27 cellular contexts compared by ENCODE assay signal in genomic region chr20:6558361-6558760, GRCh38.
DNase-seq lines count a peak whose midpoint lies in the region; ATAC-seq and TF ChIP-seq lines count a peak whose summit lies in the region.
"Had no signal": no experiment of that assay in that cellular context is flagged by ENCODE, and none has a peak within 500 bp of the region (broad histone marks: within the 10 kb centered on the region; RNA-seq: fewer than 3 reads in every experiment).

No MANE protein-coding gene starts in this region.

- no peak overlapping the region for H2AFZ ChIP-seq in IMR-90 (replicated peaks; ENCODE audit: low read length, poor library complexity)
- peak overlapping the region; percentile 27 for H2AFZ ChIP-seq in mammary epithelial cell (ENCODE audit: low read depth, low read length)
- H2AFZ ChIP-seq in hepatocyte: no peak overlapping the region
- H2AFZ ChIP-seq: GM23248 had no signal

- no peak overlapping the region for H4K5ac ChIP-seq in IMR-90 (ENCODE audit: low read depth, low read length)

- H2BK20ac ChIP-seq in IMR-90 (ENCODE audit: low read depth, low read length): 0 out of 2 replicates have a peak overlapping the region, but pooled peaks have one; percentile 10

- in situ Hi-C loops in IMR-90 (cut with MboI; ENCODE audit: low sequenced_read_pairs) (no loop called here), mammary epithelial cell (cut with MboI; ENCODE audit: low sequenced_read_pairs in 2 of 2) (no loop called here)

- H3K9me3 Mint-ChIP-seq in Caco-2 (ENCODE audit: unreplicated experiment): no peaks in the 10 kb centered on the region
- H3K9me3 Mint-ChIP-seq in activated naive CD8-positive, alpha-beta T cell treated with anti-CD3 and anti-CD28 coated beads for 36 hours: peaks cover 4% of the 10 kb centered on the region
- H3K9me3 Mint-ChIP-seq: type B pancreatic cell had no signal

- CTCF ChIA-PET in Caco-2 (lab: Charles Lee): interaction anchor here (1.0 to 1.1 kb wide), 3 partner anchors 78 to 293 kb away, joined by 4 to 9 read pairs (median 7); no protein-coding TSS in a partner anchor
- CTCF ChIA-PET in IMR-90 (lab: Yijun Ruan, JAX): no interaction called here
- CTCF ChIA-PET in mammary epithelial cell (lab: Charles Lee; ENCODE audit: low non-redundant PET): no interaction called here
- CTCF ChIA-PET in A673 (lab: Charles Lee): no interaction called here

- no peak overlapping the region for H3K27ac ChIP-seq in IMR-90 (ENCODE audit: insufficient read depth, low read length)
- no peak overlapping the region for H3K27ac ChIP-seq in mammary epithelial cell (ENCODE audit: insufficient read depth, low read depth, low read length)
- no peak overlapping the region for H3K27ac ChIP-seq in hepatocyte
- H3K27ac ChIP-seq in A673 (ENCODE audit: low read depth, low read length, poor library complexity, severe bottlenecking): no peak overlapping the region
- H3K27ac ChIP-seq: adrenal gland, esophagus squamous epithelium, GM23248, neutrophil, spleen had no signal

- no peak overlapping the region for H4K91ac ChIP-seq in IMR-90 (ENCODE audit: insufficient read depth, low read depth, low read length)

- H2AK9ac ChIP-seq in IMR-90 (replicated peaks; ENCODE audit: low read depth, low read length, poor library complexity): no peak overlapping the region

- no peak overlapping the region for H2BK15ac ChIP-seq in IMR-90 (ENCODE audit: low read depth, low read length)

- no peak overlapping the region for H3K56ac ChIP-seq in IMR-90 (ENCODE audit: extremely low read depth, insufficient read depth, low read length)

- ATAC-seq in IMR-90 (ENCODE audit: low read depth): no peak
- ATAC-seq: GM12878, Panc1 had no signal

- no peak overlapping the region for H3K4ac ChIP-seq in IMR-90 (ENCODE audit: low read depth, low read length)

- H3K27ac Mint-ChIP-seq in Caco-2 (ENCODE audit: unreplicated experiment): no peak overlapping the region
- no peak overlapping the region for H3K27ac Mint-ChIP-seq in activated naive CD8-positive, alpha-beta T cell treated with anti-CD3 and anti-CD28 coated beads for 36 hours
- H3K27ac Mint-ChIP-seq: CD4-positive, CD25-positive, alpha-beta regulatory T cell; type B pancreatic cell had no signal

- H3K14ac ChIP-seq in IMR-90 (replicated peaks; ENCODE audit: low read depth, low read length): no peak overlapping the region

- DNase-seq in Caco-2: peak in 1 of 2 experiments; percentile 25
- no peak for DNase-seq in IMR-90
- peak; percentile 32 for DNase-seq in mammary epithelial cell
- no peak for DNase-seq in hepatocyte (ENCODE audit: low spot score)
- no peak for DNase-seq in A673 (ENCODE audit: low spot score)
- DNase-seq in activated naive CD8-positive, alpha-beta T cell treated with anti-CD3 and anti-CD28 coated beads for 36 hours: no peak
- no peak for DNase-seq in medulla oblongata (ENCODE audit: extremely low spot score)
- no peak for DNase-seq in NCI-H1048 (lab: John Stamatoyannopoulos, UW)
- DNase-seq: activated CD4-positive, alpha-beta T cell treated with anti-CD3 and anti-CD28 coated beads, Interleukin-2, amount 50 U/mL, for 4 hours; activated CD8-positive, alpha-beta memory T cell treated with anti-CD3 and anti-CD28 coated beads, Interleukin-2, amount 50 U/mL, for 48 hours; activated effector memory CD4-positive, alpha-beta T cell treated with Interleukin-2 at 50 U/mL for 16 hours; adrenal gland; CD4-positive, CD25-positive, alpha-beta regulatory T cell; central memory CD4-positive, alpha-beta T cell; esophagus squamous epithelium; glutamatergic neuron; GM23248; Kasumi-1; NCI-H1105 treated with DMSO at 0.1 percent for 48 hours; NCI-H2171 treated with DMSO at 0.1 percent for 48 hours; NCI-H526 treated with DMSO at 0.1 percent for 48 hours; SK-N-SH; spleen had no signal

- no peaks in the 10 kb centered on the region for H3K9me2 ChIP-seq in hepatocyte (replicated peaks; ENCODE audit: insufficient read depth)
- H3K9me2 ChIP-seq: SK-N-SH had no signal

- TF ChIP-seq RAD21 in IMR-90 (IDR thresholded peaks at IDR 0.05; ENCODE audit: low read length): no peak

- no peak overlapping the region for H4K8ac ChIP-seq in IMR-90 (ENCODE audit: low read depth in 2 of 2, low read length in 2 of 2)

- TF ChIP-seq CTCF in Caco-2 (IDR thresholded peaks at IDR 0.05; ENCODE audit: insufficient read depth in 1 of 2, low read depth in 1 of 2, low read length in 1 of 2, severe bottlenecking in 1 of 2, unreplicated experiment in 1 of 2) (peak; percentile 20 to 54), IMR-90 (conservative IDR thresholded peaks at IDR 0.05; ENCODE audit: low read depth, low read length) (no peak), mammary epithelial cell (conservative IDR thresholded peaks at IDR 0.05 in 1 of 2, IDR thresholded peaks at IDR 0.05 in 1 of 2; ENCODE audit: extremely low read depth in 1 of 2, insufficient read depth in 1 of 2, low read depth in 1 of 2, low read length in 2 of 2) (peak in 1 of 2 donors; percentile 23), hepatocyte (IDR thresholded peaks at IDR 0.05; ENCODE audit: poor library complexity) (peak; percentile 12), A673 (conservative IDR thresholded peaks at IDR 0.05; ENCODE audit: low read depth, low read length) (no peak)

- H3K36me3 Mint-ChIP-seq in Caco-2 (ENCODE audit: insufficient read depth, unreplicated experiment): no peaks in the 10 kb centered on the region
- H3K36me3 Mint-ChIP-seq in activated naive CD8-positive, alpha-beta T cell treated with anti-CD3 and anti-CD28 coated beads for 36 hours: no peaks in the 10 kb centered on the region
- H3K36me3 Mint-ChIP-seq: CD4-positive, CD25-positive, alpha-beta regulatory T cell; type B pancreatic cell had no signal

- no peak overlapping the region for H2BK5ac ChIP-seq in IMR-90 (ENCODE audit: low read depth, low read length, poor library complexity, severe bottlenecking)

- no peak for TF ChIP-seq POLR2A in IMR-90 (IDR thresholded peaks at IDR 0.05; ENCODE audit: low read depth, low read length)

- no peak overlapping the region for H3K23ac ChIP-seq in IMR-90 (ENCODE audit: low read depth, low read length)

- H4K20me1 ChIP-seq in IMR-90 (ENCODE audit: insufficient read depth, low read length): no peaks in the 10 kb centered on the region
- no peaks in the 10 kb centered on the region for H4K20me1 ChIP-seq in mammary epithelial cell (ENCODE audit: insufficient read depth, low read length)
- no peaks in the 10 kb centered on the region for H4K20me1 ChIP-seq in hepatocyte (ENCODE audit: insufficient read depth, poor library complexity, severe bottlenecking)

- BruUV-seq in Caco-2 (replicated peaks; lab: Mats Ljungman, UMichigan): no TSS peak
- BruUV-seq in IMR-90 (replicated peaks; lab: Mats Ljungman, UMichigan): no TSS peak
- no TSS peak for BruUV-seq in mammary epithelial cell (replicated peaks; lab: Mats Ljungman, UMichigan)
- BruUV-seq in A673 (replicated peaks; lab: Mats Ljungman, UMichigan): no TSS peak

- POLR2A ChIA-PET in Caco-2 (lab: Charles Lee) (no interaction called here), IMR-90 (lab: Charles Lee; ENCODE audit: unreplicated experiment) (no interaction called here), A673 (lab: Charles Lee; ENCODE audit: low non-redundant PET) (no interaction called here)

- no peak overlapping the region for H2AK5ac ChIP-seq in IMR-90 (ENCODE audit: low read depth, low read length)

- H3K9ac ChIP-seq in IMR-90 (ENCODE audit: low read depth, low read length) (no peak overlapping the region), mammary epithelial cell (ENCODE audit: insufficient read depth, low read length) (no peak overlapping the region)
- H3K9ac ChIP-seq: GM23248, SK-N-SH had no signal

- H3K9me3 ChIP-seq in Caco-2 (no peaks in the 10 kb centered on the region), IMR-90 (ENCODE audit: control insufficient read depth, insufficient read depth, low read length) (no peaks in the 10 kb centered on the region), mammary epithelial cell (replicated peaks; ENCODE audit: insufficient read depth, low read length) (no peaks in the 10 kb centered on the region), hepatocyte (ENCODE audit: low read depth) (no peaks in the 10 kb centered on the region), A673 (ENCODE audit: low read depth, low read length, poor library complexity, severe bottlenecking) (no peaks in the 10 kb centered on the region)
- H3K9me3 ChIP-seq: adrenal gland, esophagus squamous epithelium, neutrophil, SK-N-SH, spleen had no signal

- no peaks in the 10 kb centered on the region for H3K27me3 ChIP-seq in Caco-2 (replicated peaks; ENCODE audit: control insufficient read depth, insufficient read depth, low read length)
- H3K27me3 ChIP-seq in IMR-90 (ENCODE audit: control insufficient read depth, insufficient read depth, low read length): no peaks in the 10 kb centered on the region
- no peaks in the 10 kb centered on the region for H3K27me3 ChIP-seq in mammary epithelial cell (ENCODE audit: insufficient read depth, low read length)
- no peaks in the 10 kb centered on the region for H3K27me3 ChIP-seq in hepatocyte
- no peaks in the 10 kb centered on the region for H3K27me3 ChIP-seq in A673 (replicated peaks; ENCODE audit: insufficient read depth, low read depth, low read length, poor library complexity)
- H3K27me3 ChIP-seq: adrenal gland, esophagus squamous epithelium, neutrophil, spleen had no signal

- H3K4me3 ChIP-seq in Caco-2 (ENCODE audit: low read depth, low read length) (no peak overlapping the region), IMR-90 (ENCODE audit: insufficient read depth, low read depth, low read length) (no peak overlapping the region), mammary epithelial cell (replicated peaks in 1 of 3; ENCODE audit: insufficient read depth in 1 of 3, low read depth in 2 of 3, low read length in 3 of 3) (no peak overlapping the region), hepatocyte (no peak overlapping the region), A673 (ENCODE audit: low read depth, low read length, poor library complexity, severe bottlenecking) (no peak overlapping the region)
- H3K4me3 ChIP-seq: adrenal gland, esophagus squamous epithelium, GM12878, GM23248, spleen had no signal

- intact Hi-C loops in Caco-2 (cut with micrococcal nuclease; ENCODE audit: unreplicated experiment): loop anchor here (1.0 kb wide), 1 partner anchor 78 kb away; no protein-coding TSS in a partner anchor
- intact Hi-C loops in IMR-90 (cut with micrococcal nuclease): no loop called here
- intact Hi-C loops in mammary epithelial cell (cut with micrococcal nuclease): no loop called here
- intact Hi-C loops in A673 (cut with micrococcal nuclease; ENCODE audit: unreplicated experiment): no loop called here

- no peak overlapping the region for H3K4me3 Mint-ChIP-seq in Caco-2 (ENCODE audit: unreplicated experiment)
- no peak overlapping the region for H3K4me3 Mint-ChIP-seq in activated naive CD8-positive, alpha-beta T cell treated with anti-CD3 and anti-CD28 coated beads for 36 hours
- H3K4me3 Mint-ChIP-seq: CD4-positive, CD25-positive, alpha-beta regulatory T cell; type B pancreatic cell had no signal

- H3K79me2 ChIP-seq in mammary epithelial cell (ENCODE audit: insufficient read depth, low read length) (no peaks in the 10 kb centered on the region), hepatocyte (no peaks in the 10 kb centered on the region)

- dilution Hi-C loops in IMR-90 (cut with HindIII; ENCODE audit: low sequenced_read_pairs, unreplicated experiment) (no loop called here), mammary epithelial cell (cut with HindIII; ENCODE audit: low sequenced_read_pairs) (no loop called here)

- H3K79me1 ChIP-seq in IMR-90 (ENCODE audit: low read depth in 1 of 2, low read length in 2 of 2): no peaks in the 10 kb centered on the region

- H3K4me1 Mint-ChIP-seq in Caco-2 (ENCODE audit: low read depth, unreplicated experiment): no peaks in the 10 kb centered on the region
- H3K4me1 Mint-ChIP-seq in activated naive CD8-positive, alpha-beta T cell treated with anti-CD3 and anti-CD28 coated beads for 36 hours: no peaks in the 10 kb centered on the region
- H3K4me1 Mint-ChIP-seq: CD4-positive, CD25-positive, alpha-beta regulatory T cell had no signal

- 0 out of 2 replicates have a peak, but pooled peaks cover 9% of the 10 kb centered on the region for H3K9me1 ChIP-seq in IMR-90 (ENCODE audit: insufficient read depth, low read length)

- H3K4me1 ChIP-seq in Caco-2 (peaks cover 12% of the 10 kb centered on the region; the same call in 1 of the 2 replicates), IMR-90 (ENCODE audit: control insufficient read depth, insufficient read depth, low read length) (peaks cover 8% of the 10 kb centered on the region), mammary epithelial cell (ENCODE audit: insufficient read depth, low read length) (peaks cover 7% of the 10 kb centered on the region), hepatocyte (ENCODE audit: insufficient read depth) (peaks cover 6% of the 10 kb centered on the region), A673 (ENCODE audit: insufficient read depth, low read length, poor library complexity, severe bottlenecking) (no peaks in the 10 kb centered on the region)
- H3K4me1 ChIP-seq: adrenal gland, esophagus squamous epithelium, spleen had no signal

- no peaks in the 10 kb centered on the region for H3K27me3 Mint-ChIP-seq in Caco-2 (ENCODE audit: insufficient read depth, unreplicated experiment)
- H3K27me3 Mint-ChIP-seq in activated naive CD8-positive, alpha-beta T cell treated with anti-CD3 and anti-CD28 coated beads for 36 hours: no peaks in the 10 kb centered on the region
- H3K27me3 Mint-ChIP-seq: CD4-positive, CD25-positive, alpha-beta regulatory T cell had no signal

- WGBS in IMR-90 (ENCODE audit: extremely low coverage in 2 of 2, insufficient read length in 1 of 2), 2 experiments: no CpG with 5 or more reads among the region's 2 CpGs
- WGBS in mammary epithelial cell (ENCODE audit: low coverage, missing lambda C conversion rate): 100% methylated on average over 2 of the region's 2 CpGs
- WGBS in hepatocyte (ENCODE audit: low lambda C conversion rate, missing lambda C conversion rate): 85% methylated on average over 2 of the region's 2 CpGs

- H3K18ac ChIP-seq in IMR-90 (ENCODE audit: low read depth, low read length): no peak overlapping the region

- no peaks in the 10 kb centered on the region for H3K36me3 ChIP-seq in Caco-2 (ENCODE audit: control insufficient read depth, insufficient read depth, low read length)
- no peaks in the 10 kb centered on the region for H3K36me3 ChIP-seq in IMR-90 (ENCODE audit: control insufficient read depth, insufficient read depth, low read length)
- H3K36me3 ChIP-seq in mammary epithelial cell (ENCODE audit: insufficient read depth, low read length): no peaks in the 10 kb centered on the region
- H3K36me3 ChIP-seq in hepatocyte (replicated peaks; ENCODE audit: insufficient read depth, low read depth): no peaks in the 10 kb centered on the region
- no peaks in the 10 kb centered on the region for H3K36me3 ChIP-seq in A673 (ENCODE audit: insufficient read depth, low read length, poor library complexity, severe bottlenecking)
- H3K36me3 ChIP-seq: adrenal gland, esophagus squamous epithelium, neutrophil, spleen had no signal

- H3K4me2 ChIP-seq in IMR-90 (ENCODE audit: low read depth, low read length): no peak overlapping the region
- H3K4me2 ChIP-seq in mammary epithelial cell (ENCODE audit: insufficient read depth, low read depth, low read length): no peak overlapping the region
- H3K4me2 ChIP-seq in hepatocyte: no peak overlapping the region
- H3K4me2 ChIP-seq: SK-N-SH had no signal

- H2BK120ac ChIP-seq in IMR-90 (ENCODE audit: low read depth, low read length): no peak overlapping the region; the same call in 1 of the 2 replicates

Comparison
In these comparisons a context has a peak if more than half of its experiments do, and no peak if none do; other contexts are left out.
1. CTCF ChIP-seq: peak in Caco-2 (2 of 2) and hepatocyte (single experiment); none in IMR-90 (single experiment) and A673 (single experiment).